Comparison of ENCODE assay signal across 7 cellular contexts in genomic region chr17:33992113-33992512, GRCh38.
"Had no signal": no experiment of that assay in that cellular context is flagged by ENCODE, and none has a peak within 500 bp of the region (broad histone marks: within the 10 kb centered on the region; RNA-seq: fewer than 3 reads in every experiment).

No MANE protein-coding gene starts in this region.

- H3K9ac ChIP-seq: GM23248, KMS-11 had no signal

- DNase-seq: GM23248, GOT3, H7, HCEC 1CT, HFFc6, KBM-7 had no signal

- H3K4me3 ChIP-seq: GM23248 had no signal

- H3K27ac ChIP-seq: GM23248, KMS-11 had no signal

- H3K4me2 ChIP-seq: KMS-11 had no signal
